ENCODE assay signal across 10 cellular contexts in the genomic region with DNA sequence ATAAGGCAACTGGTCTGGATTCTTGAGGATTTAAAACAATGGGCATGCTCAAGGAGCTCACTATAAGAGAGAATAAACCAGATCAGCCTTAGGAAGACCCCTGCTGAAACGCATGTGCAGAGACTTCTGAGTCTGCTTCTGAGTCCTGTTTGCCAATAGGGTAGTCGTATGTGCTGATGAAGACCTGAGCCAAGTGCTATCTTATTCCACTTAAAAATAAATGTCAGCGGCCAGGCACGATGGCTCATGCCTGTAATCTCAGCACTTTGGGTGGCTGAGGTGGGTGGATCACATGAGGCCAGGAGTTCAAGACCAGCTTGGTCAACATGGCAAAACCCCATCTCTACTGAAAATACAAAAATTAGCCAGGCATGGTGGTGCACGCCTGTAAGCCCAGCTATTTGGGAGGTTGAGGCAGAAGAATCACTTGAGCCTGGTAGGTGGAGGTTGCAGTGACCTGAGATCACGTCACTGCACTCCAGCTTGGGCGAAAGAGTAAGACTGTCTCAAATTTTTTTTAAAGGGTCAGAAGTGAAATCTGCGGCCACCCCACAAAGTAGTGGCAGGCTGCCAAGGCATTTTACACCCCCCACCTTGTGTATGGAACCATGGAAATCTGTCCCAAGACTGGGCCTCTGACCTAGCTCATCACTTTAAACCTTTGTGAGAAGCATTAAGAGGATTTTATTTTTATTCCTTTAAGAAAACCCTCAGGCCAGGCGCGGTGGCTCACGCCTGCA.
"Had no signal": no experiment of that assay in that cellular context is flagged by ENCODE, and none has a peak within 500 bp of the region (broad histone marks: within the 10 kb centered on the region; RNA-seq: fewer than 3 reads in every experiment).

No MANE protein-coding gene starts in this region.

- H3K9me3 ChIP-seq: sigmoid colon, SJCRH30 had no signal

- H3K4me1 ChIP-seq: sigmoid colon, SJCRH30 had no signal

- H3K4me3 Mint-ChIP-seq: activated CD8-positive, alpha-beta memory T cell treated with anti-CD3 and anti-CD28 coated beads, Interleukin-2, amount 10 ng/mL, durations not matched to agents 7 days and 5 days; memory B cell; nephron had no signal

- H3K27ac ChIP-seq: sigmoid colon, SJCRH30, VCaP had no signal

- H3K4me1 Mint-ChIP-seq: nephron had no signal

- H3K27me3 ChIP-seq: sigmoid colon, SJCRH30 had no signal

- H3K9me3 Mint-ChIP-seq: memory B cell, nephron had no signal

- H3K27ac Mint-ChIP-seq: memory B cell, nephron had no signal

- H3K27me3 Mint-ChIP-seq: activated CD8-positive, alpha-beta memory T cell treated with anti-CD3 and anti-CD28 coated beads, Interleukin-2, amount 10 ng/mL, durations not matched to agents 7 days and 5 days; memory B cell had no signal

- ATAC-seq: activated CD8-positive, alpha-beta memory T cell treated with anti-CD3 and anti-CD28 coated beads, Interleukin-2, amount 10 ng/mL, durations not matched to agents 7 days and 5 days had no signal

- DNase-seq: activated CD4-positive, alpha-beta T cell treated with anti-CD3 and anti-CD28 coated beads for 4 hours; activated CD8-positive, alpha-beta memory T cell treated with anti-CD3 and anti-CD28 coated beads, Interleukin-2, amount 10 ng/mL, durations not matched to agents 7 days and 5 days; foreskin melanocyte; sigmoid colon; SJCRH30; stimulated activated CD4-positive, alpha-beta T cell treated with anti-CD3 and anti-CD28 coated beads, Interleukin-2, amount 100 ng/mL, for 24 hours; T1000 had no signal
